ENCODE assay signal across 1 cellular context in genomic region chr13:27138457-27139093, GRCh38.
TF ChIP-seq lines count a peak whose summit lies in the region.

No MANE protein-coding gene starts in this region.

TF ChIP-seq in K562, 482 proteins besides CTCF, POLR2A, EP300 and RAD21 (continued from another document and continues in another):
- no peak for TF ChIP-seq NR0B1 (IDR thresholded peaks at IDR 0.05; ENCODE audit: partially characterized antibody)
- no peak for TF ChIP-seq KDM5B (IDR thresholded peaks at IDR 0.05; ENCODE audit: insufficient replicate concordance, low read depth, low read length)
- peak; percentile 76 for TF ChIP-seq GMEB1 (CRISPR knock-in tag; IDR thresholded peaks at IDR 0.05)
- no peak for TF ChIP-seq ZBED1 (IDR thresholded peaks at IDR 0.05)
- TF ChIP-seq KAT7 (CRISPR knock-in tag; IDR thresholded peaks at IDR 0.05; ENCODE audit: borderline replicate concordance): no peak
- no peak for TF ChIP-seq MCM2 (IDR thresholded peaks at IDR 0.05; ENCODE audit: low read depth)
- peak in 2 of 3 experiments; percentile 31 to 80 for TF ChIP-seq YY1 (IDR thresholded peaks at IDR 0.05; ENCODE audit: borderline replicate concordance in 1 of 3, control insufficient read depth in 1 of 3, extremely low read depth in 1 of 3, insufficient read depth in 3 of 3, insufficient read length in 1 of 3, insufficient replicate concordance in 2 of 3, low read depth in 1 of 3, low read length in 2 of 3)
- TF ChIP-seq ZNF217 (CRISPR knock-in tag; IDR thresholded peaks at IDR 0.05): no peak
- TF ChIP-seq SPI1 (IDR thresholded peaks at IDR 0.05; ENCODE audit: borderline replicate concordance, low read depth, low read length): no peak
- peak; percentile 26 to 65; a peak in 2 of 4 replicates for TF ChIP-seq TRIM24 (IDR thresholded peaks at IDR 0.05)
- TF ChIP-seq ZNF668 (CRISPR knock-in tag; IDR thresholded peaks at IDR 0.05): peak; percentile 99
- TF ChIP-seq ZNF3 (CRISPR knock-in tag; IDR thresholded peaks at IDR 0.05): no peak
- peak; percentile 97 for TF ChIP-seq MTF1 (CRISPR knock-in tag; IDR thresholded peaks at IDR 0.05; ENCODE audit: borderline replicate concordance)
- peak; percentile 65; the same call in 1 of the 2 replicates for TF ChIP-seq JUND (IDR thresholded peaks at IDR 0.05; ENCODE audit: borderline replicate concordance, low read depth, low read length)
- peak; percentile 97; the same call in 2 of the 3 replicates for TF ChIP-seq JUND (tag; IDR thresholded peaks at IDR 0.05; ENCODE audit: borderline replicate concordance, low read depth, low read length)
- peak; percentile 92 for TF ChIP-seq FOXO4 (CRISPR knock-in tag; IDR thresholded peaks at IDR 0.05)
- peak; percentile 62 for TF ChIP-seq POLR2H (tag; IDR thresholded peaks at IDR 0.05; ENCODE audit: low read depth)
- no peak for TF ChIP-seq PRPF4 (IDR thresholded peaks at IDR 0.05; ENCODE audit: insufficient read depth, low read depth, low read length, poor library complexity, severe bottlenecking)
- TF ChIP-seq STAT6 (CRISPR knock-in tag; IDR thresholded peaks at IDR 0.05): no peak
- no peak for TF ChIP-seq RNF219 (CRISPR knock-in tag; IDR thresholded peaks at IDR 0.05)
- TF ChIP-seq ZNF592 (IDR thresholded peaks at IDR 0.05): peak; percentile 100
- no peak for TF ChIP-seq ZHX1 (conservative IDR thresholded peaks at IDR 0.05; ENCODE audit: low read length)
- no peak for TF ChIP-seq LCOR (CRISPR knock-in tag; IDR thresholded peaks at IDR 0.05)
- no peak for TF ChIP-seq BRF1 (IDR thresholded peaks at IDR 0.05; ENCODE audit: borderline replicate concordance, extremely low read depth, insufficient read length)
- peak; percentile 99 for TF ChIP-seq SMAD3 (CRISPR knock-in tag; conservative IDR thresholded peaks at IDR 0.05)
- TF ChIP-seq HINFP (tag; conservative IDR thresholded peaks at IDR 0.05; ENCODE audit: low read depth): peak; percentile 97
- peak; percentile 89 for TF ChIP-seq ZNF696 (CRISPR knock-in tag; conservative IDR thresholded peaks at IDR 0.05)
- no peak for TF ChIP-seq CHD2 (IDR thresholded peaks at IDR 0.05; ENCODE audit: low read depth, low read length)
- peak; percentile 99 for TF ChIP-seq TCF15 (CRISPR knock-in tag; IDR thresholded peaks at IDR 0.05)
- peak; percentile 62 for TF ChIP-seq ZNF507 (tag; conservative IDR thresholded peaks at IDR 0.05)
- no peak for TF ChIP-seq NBN (IDR thresholded peaks at IDR 0.05; ENCODE audit: low read depth)
- peak; percentile 61 to 79; a peak in 3 of 4 replicates for TF ChIP-seq MNT (conservative IDR thresholded peaks at IDR 0.05)
